Comparison of ENCODE assay signal across 6 cellular contexts in the genomic region with DNA sequence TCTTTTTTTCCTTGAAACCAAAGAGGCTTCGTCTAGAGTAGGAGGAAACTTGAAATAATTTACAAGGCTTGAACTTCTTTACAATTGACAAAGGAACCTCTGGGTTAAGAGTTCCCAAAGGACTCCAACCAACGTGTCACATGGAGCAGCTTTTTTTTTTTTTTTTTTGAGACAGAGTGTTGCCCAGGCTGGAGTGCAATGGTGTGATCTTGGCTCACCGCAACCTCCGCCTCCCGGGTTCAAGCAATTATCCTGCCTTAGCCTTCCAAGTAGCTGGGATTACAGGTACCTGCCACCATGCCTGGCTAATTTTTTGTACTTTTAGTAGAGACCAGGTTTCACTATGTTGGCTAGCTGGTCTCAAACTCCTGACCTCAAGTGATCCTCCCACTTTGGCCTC. TPM values are rescaled to one million over a fixed set of nuclear protein-coding genes. Genes with fewer than 3 reads are reported as not detected.
"Had no signal": no experiment of that assay in that cellular context is flagged by ENCODE, and none has a peak within 500 bp of the region (broad histone marks: within the 10 kb centered on the region; RNA-seq: fewer than 3 reads in every experiment).

No MANE protein-coding gene starts in this region.

RNA-seq across cellular contexts. Expression of a gene that starts 43.2 kb away (rescaled TPM):
- total RNA-seq: activated CD8-positive, alpha-beta memory T cell treated with anti-CD3 and anti-CD28 coated beads, Interleukin-2, amount 10 ng/mL, durations not matched to agents 7 days and 5 days; activated CD8-positive, alpha-beta T cell treated with anti-CD3 and anti-CD28 coated beads, Interleukin-2, amount 10 ng/mL, durations not matched to agents 7 days and 5 days; activated naive CD8-positive, alpha-beta T cell treated with anti-CD3 and anti-CD28 coated beads, Interleukin-2, amount 10 ng/mL, durations not matched to agents 7 days and 5 days; activated T-helper 2 cell treated with anti-CD3 and anti-CD28 coated beads, Interferon-gamma antibody, Interleukin-2, Interleukin-4, amounts not matched to agents 10 μg/mL and 5 μg/mL and 100 μg/mL, durations not matched to agents 14 hours and 24 hours and 36 hours; cardiac muscle cell; chondrocyte had no signal
- polyA plus RNA-seq: cardiac muscle cell had no signal
